Comparison of ENCODE assay signal across 8 cellular contexts in genomic region chr4:144021336-144021990, GRCh38. TPM values are rescaled to one million over a fixed set of nuclear protein-coding genes. Genes with fewer than 3 reads are reported as not detected.
A peak's percentile ranks its signal among the peaks of the same experiment; 100 is the strongest.
DNase-seq lines count a peak whose midpoint lies in the region; ATAC-seq and TF ChIP-seq lines count a peak whose summit lies in the region.
"Not testable (repeated sequence)": the region's sequence is repeated elsewhere in the genome, so short reads cannot be mapped to it uniquely, and the experiment has no call there.

No MANE protein-coding gene starts in this region.

- not testable (repeated sequence) for H3K27me3 ChIP-seq in A673 (replicated peaks; ENCODE audit: insufficient read depth, low read depth, low read length, poor library complexity)

- POLR2A ChIA-PET in A673 (lab: Charles Lee; ENCODE audit: low non-redundant PET), result not testable (repeated sequence)

- not testable (repeated sequence) for H3K4me1 Mint-ChIP-seq in glutamatergic neuron (ENCODE audit: low read depth, unreplicated experiment); nephron progenitor cell

- TF ChIP-seq CTCF in A673 (conservative IDR thresholded peaks at IDR 0.05; ENCODE audit: low read depth, low read length) (peak; percentile 58), GM12872 (IDR thresholded peaks at IDR 0.05; ENCODE audit: insufficient read depth, low read depth, low read length) (peak; percentile 57), glutamatergic neuron (IDR thresholded peaks at IDR 0.05; ENCODE audit: partially characterized antibody, unreplicated experiment) (peak; percentile 60), nephron progenitor cell (IDR thresholded peaks at IDR 0.05) (peak; percentile 70)

- not testable (repeated sequence) for H3K9me3 ChIP-seq in A673 (ENCODE audit: low read depth, low read length, poor library complexity, severe bottlenecking)

- ATAC-seq in GM21737 (IDR thresholded peaks at IDR 0.05; ENCODE audit: unreplicated experiment) (peak; percentile 83), HG03565 (IDR thresholded peaks at IDR 0.05; ENCODE audit: unreplicated experiment) (peak; percentile 72)

- H3K36me3 ChIP-seq in A673 (ENCODE audit: insufficient read depth, low read length, poor library complexity, severe bottlenecking), result not testable (repeated sequence)

- peak; percentile 22 for DNase-seq in A673 (ENCODE audit: low spot score)
- DNase-seq in NCI-H82 (lab: John Stamatoyannopoulos, UW), result peak; percentile 41
- peak; percentile 5 for DNase-seq in amniotic epithelial cell (ENCODE audit: low read depth)
- DNase-seq in glutamatergic neuron, result not testable (repeated sequence)
- DNase-seq in nephron progenitor cell, result peak; percentile 7

- not testable (repeated sequence) for H3K27me3 Mint-ChIP-seq in glutamatergic neuron (ENCODE audit: unreplicated experiment); nephron progenitor cell (ENCODE audit: low read depth, poor library complexity)

- intact Hi-C loops in A673 (cut with micrococcal nuclease; ENCODE audit: unreplicated experiment), result loop anchor here (2.0 kb wide), 1 partner anchor 247 kb away; no protein-coding TSS in a partner anchor

- H3K4me3 ChIP-seq in A673 (ENCODE audit: low read depth, low read length, poor library complexity, severe bottlenecking), result not testable (repeated sequence)

- BruUV-seq in A673 (replicated peaks; lab: Mats Ljungman, UMichigan), result not testable (repeated sequence)

- H3K27ac Mint-ChIP-seq in glutamatergic neuron (ENCODE audit: unreplicated experiment); nephron progenitor cell: not testable (repeated sequence)

- not testable (repeated sequence) for H3K27ac ChIP-seq in A673 (ENCODE audit: low read depth, low read length, poor library complexity, severe bottlenecking)

- not testable (repeated sequence) for H3K4me1 ChIP-seq in A673 (ENCODE audit: insufficient read depth, low read length, poor library complexity, severe bottlenecking)

- CTCF ChIA-PET in A673 (lab: Charles Lee), result not testable (repeated sequence)

- H3K36me3 Mint-ChIP-seq in glutamatergic neuron (ENCODE audit: unreplicated experiment); nephron progenitor cell (ENCODE audit: low read depth): not testable (repeated sequence)

- H3K9me3 Mint-ChIP-seq in glutamatergic neuron (ENCODE audit: unreplicated experiment); nephron progenitor cell: not testable (repeated sequence)

- H3K4me3 Mint-ChIP-seq in glutamatergic neuron (ENCODE audit: unreplicated experiment); nephron progenitor cell: not testable (repeated sequence)

RNA-seq across cellular contexts. Expression of gene GYPB, which starts 2.3 kb away (rescaled TPM):
- not detected in 2 replicates for total RNA-seq in A673 (2021)
- not detected for total RNA-seq in glutamatergic neuron (ENCODE audit: unreplicated experiment)
